ENCODE assay signal across 30 cellular contexts in the genomic region with DNA sequence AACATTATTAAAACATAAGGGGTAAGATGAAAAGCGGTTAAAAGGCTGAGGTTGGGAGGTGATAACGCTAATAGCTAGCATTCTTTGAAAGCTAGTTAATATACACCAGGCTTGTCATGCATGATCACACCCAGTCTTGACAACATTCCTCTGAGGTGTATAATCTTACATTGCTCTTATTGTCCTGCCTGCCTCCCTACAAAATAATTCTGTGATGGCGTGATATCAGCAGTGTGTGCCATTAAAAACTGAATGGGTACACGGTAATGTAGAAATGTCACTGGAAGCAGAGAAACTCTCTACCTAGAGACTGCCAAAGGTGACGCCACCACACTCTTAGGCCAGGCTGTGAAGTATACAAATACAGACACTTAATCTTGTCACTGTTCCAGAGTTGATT.
A peak's percentile ranks its signal among the peaks of the same experiment; 100 is the strongest.
DNase-seq lines count a peak whose midpoint lies in the region; ATAC-seq and TF ChIP-seq lines count a peak whose summit lies in the region.
"Had no signal": no experiment of that assay in that cellular context is flagged by ENCODE, and none has a peak within 500 bp of the region (broad histone marks: within the 10 kb centered on the region; RNA-seq: fewer than 3 reads in every experiment).

No MANE protein-coding gene starts in this region.

- no peaks in the 10 kb centered on the region for H3K9me3 ChIP-seq in left ventricle myocardium inferior (replicated peaks)
- H3K9me3 ChIP-seq: gastrocnemius medialis had no signal

- H3K4me1 Mint-ChIP-seq in memory B cell, result no peaks in the 10 kb centered on the region
- H3K4me1 Mint-ChIP-seq: activated naive CD8-positive, alpha-beta T cell treated with anti-CD3 and anti-CD28 coated beads, Interleukin-2, amount 50 U/mL, for 24 hours; immature natural killer cell; naive thymus-derived CD8-positive, alpha-beta T cell; stimulated activated memory B cell treated with anti-CD40 and anti-IgM and Interleukin-4, amounts not matched to agents 10 μg/mL and 1 μg/mL and 100 μg/mL, for 72 hours had no signal

- H3K27me3 Mint-ChIP-seq in memory B cell, result no peaks in the 10 kb centered on the region
- H3K27me3 Mint-ChIP-seq: activated CD4-positive, alpha-beta memory T cell treated with anti-CD3 and anti-CD28 coated beads for 36 hours; activated naive CD8-positive, alpha-beta T cell treated with anti-CD3 and anti-CD28 coated beads, Interleukin-2, amount 50 U/mL, for 24 hours; CD4-positive, CD25-positive, alpha-beta regulatory T cell; naive thymus-derived CD8-positive, alpha-beta T cell; stimulated activated memory B cell treated with anti-CD40 and anti-IgM and Interleukin-4, amounts not matched to agents 10 μg/mL and 1 μg/mL and 100 μg/mL, for 72 hours had no signal

- H3K27me3 ChIP-seq in left ventricle myocardium inferior (ENCODE audit: low read depth) (no peaks in the 10 kb centered on the region), foreskin keratinocyte (no peaks in the 10 kb centered on the region)
- H3K27me3 ChIP-seq: gastrocnemius medialis had no signal

- H3K4me1 ChIP-seq in left ventricle myocardium inferior, result no peaks in the 10 kb centered on the region
- H3K4me1 ChIP-seq in foreskin keratinocyte, result no peaks in the 10 kb centered on the region
- H3K4me1 ChIP-seq: gastrocnemius medialis had no signal

- DNase-seq in left ventricle myocardium superior (peak; percentile 16), left ventricle myocardium inferior (no peak), foreskin keratinocyte (peak; percentile 6 to 15), memory B cell (ENCODE audit: low spot score in 2 of 2) (no peak), NCI-H187 (lab: John Stamatoyannopoulos, UW) (no peak), 8988T (no peak), superior temporal gyrus (ENCODE audit: extremely low spot score) (no peak)
- DNase-seq: activated CD4-positive, alpha-beta memory T cell treated with anti-CD3 and anti-CD28 coated beads for 36 hours; activated CD4-positive, alpha-beta T cell treated with anti-CD3 and anti-CD28 coated beads for 1 hour; activated CD8-positive, alpha-beta memory T cell treated with anti-CD3 and anti-CD28 coated beads, Interleukin-2, amount 50 U/mL, for 4 hours; activated naive CD4-positive, alpha-beta T cell; activated naive CD8-positive, alpha-beta T cell treated with anti-CD3 and anti-CD28 coated beads, Interleukin-2, amount 50 U/mL, for 24 hours; AML-193; CD4-positive, CD25-positive, alpha-beta regulatory T cell; cerebellar nuclear complex; gastrocnemius medialis; GM23248; hippocampal formation; immature natural killer cell; naive thymus-derived CD8-positive, alpha-beta T cell; NCI-H1092 treated with DMSO at 0.1 percent for 48 hours; NCI-H1930; NCI-H526; NK-92 treated with Interleukin-12 subunit alpha and Interleukin-12 subunit beta, amount 100 ng/mL, for 24 hours; occipital lobe; PC-3; Right ventricle myocardium superior had no signal

- no peaks in the 10 kb centered on the region for H3K9me3 Mint-ChIP-seq in memory B cell
- H3K9me3 Mint-ChIP-seq: activated CD4-positive, alpha-beta memory T cell treated with anti-CD3 and anti-CD28 coated beads for 36 hours; CD4-positive, CD25-positive, alpha-beta regulatory T cell; immature natural killer cell; stimulated activated memory B cell treated with anti-CD40 and anti-IgM and Interleukin-4, amounts not matched to agents 10 μg/mL and 1 μg/mL and 100 μg/mL, for 72 hours; T-helper 2 cell treated with Interferon-gamma antibody and Interleukin-4, amounts not matched to agents 5 μg/mL and 100 μg/mL, for 36 hours had no signal

- H3K36me3 Mint-ChIP-seq in memory B cell, result peaks cover 4% of the 10 kb centered on the region
- H3K36me3 Mint-ChIP-seq: CD4-positive, CD25-positive, alpha-beta regulatory T cell; immature natural killer cell had no signal

- ATAC-seq in left ventricle myocardium superior (no peak), foreskin keratinocyte (no peak), memory B cell (ENCODE audit: low read depth) (no peak), HG02884 (IDR thresholded peaks at IDR 0.05; ENCODE audit: unreplicated experiment) (no peak)
- ATAC-seq: activated naive CD8-positive, alpha-beta T cell treated with anti-CD3 and anti-CD28 coated beads, Interleukin-2, amount 50 U/mL, for 24 hours; gastrocnemius medialis; naive thymus-derived CD8-positive, alpha-beta T cell; PC-3; stimulated activated memory B cell treated with anti-CD40 and anti-IgM and Interleukin-4, amounts not matched to agents 10 μg/mL and 1 μg/mL and 100 μg/mL, for 72 hours had no signal

- peak overlapping the region; percentile 54 for H3K27ac Mint-ChIP-seq in memory B cell
- H3K27ac Mint-ChIP-seq: activated CD4-positive, alpha-beta memory T cell treated with anti-CD3 and anti-CD28 coated beads for 36 hours; activated naive CD8-positive, alpha-beta T cell treated with anti-CD3 and anti-CD28 coated beads, Interleukin-2, amount 50 U/mL, for 24 hours; CD4-positive, CD25-positive, alpha-beta regulatory T cell; immature natural killer cell; naive thymus-derived CD8-positive, alpha-beta T cell; stimulated activated memory B cell treated with anti-CD40 and anti-IgM and Interleukin-4, amounts not matched to agents 10 μg/mL and 1 μg/mL and 100 μg/mL, for 72 hours; T-helper 2 cell treated with Interferon-gamma antibody and Interleukin-4, amounts not matched to agents 5 μg/mL and 100 μg/mL, for 36 hours had no signal

- TF ChIP-seq CTCF in left ventricle myocardium inferior (IDR thresholded peaks at IDR 0.05; ENCODE audit: borderline replicate concordance) (no peak), foreskin keratinocyte (conservative IDR thresholded peaks at IDR 0.05) (no peak)

- H3K4me3 ChIP-seq in left ventricle myocardium inferior, result no peak overlapping the region
- H3K4me3 ChIP-seq: gastrocnemius medialis, GM23248 had no signal

- no peaks in the 10 kb centered on the region for H3K36me3 ChIP-seq in left ventricle myocardium inferior

- no peak overlapping the region for H3K4me3 Mint-ChIP-seq in memory B cell
- H3K4me3 Mint-ChIP-seq: activated CD4-positive, alpha-beta memory T cell treated with anti-CD3 and anti-CD28 coated beads for 36 hours; activated naive CD8-positive, alpha-beta T cell treated with anti-CD3 and anti-CD28 coated beads, Interleukin-2, amount 50 U/mL, for 24 hours; CD4-positive, CD25-positive, alpha-beta regulatory T cell; immature natural killer cell; naive thymus-derived CD8-positive, alpha-beta T cell; stimulated activated memory B cell treated with anti-CD40 and anti-IgM and Interleukin-4, amounts not matched to agents 10 μg/mL and 1 μg/mL and 100 μg/mL, for 72 hours; T-helper 2 cell treated with Interferon-gamma antibody and Interleukin-4, amounts not matched to agents 5 μg/mL and 100 μg/mL, for 36 hours had no signal

- intact Hi-C loops in left ventricle myocardium superior (cut with micrococcal nuclease) (no loop called here), left ventricle myocardium inferior (cut with micrococcal nuclease) (no loop called here)

- H3K27ac ChIP-seq in left ventricle myocardium inferior (replicated peaks) (no peak overlapping the region), foreskin keratinocyte (no peak overlapping the region)
- H3K27ac ChIP-seq: gastrocnemius medialis, GM23248 had no signal

Comparison
In these comparisons a context has a peak if more than half of its experiments do, and no peak if none do; other contexts are left out.
1. DNase-seq: peak in left ventricle myocardium superior (single experiment) and foreskin keratinocyte (2 of 2); none in left ventricle myocardium inferior (single experiment), memory B cell (0 of 2), NCI-H187 (0 of 2), 8988T (single experiment) and superior temporal gyrus (single experiment).